8 cellular contexts compared by ENCODE assay signal in genomic region chr1:23562138-23562819, GRCh38. TPM values are rescaled to one million over a fixed set of nuclear protein-coding genes. Genes with fewer than 3 reads are reported as not detected.
A peak's percentile ranks its signal among the peaks of the same experiment; 100 is the strongest.
DNase-seq lines count a peak whose midpoint lies in the region; ATAC-seq, FAIRE-seq and TF ChIP-seq lines count a peak whose summit lies in the region.

No MANE protein-coding gene starts in this region.

- no TSS peak for BruUV-seq in PC-3 (replicated peaks; lab: Mats Ljungman, UMichigan)

- TF ChIP-seq RAD21 in Ishikawa (IDR thresholded peaks at IDR 0.05; ENCODE audit: low read depth): no peak

- no peaks in the 10 kb centered on the region for H3K9me2 ChIP-seq in PC-3 (replicated peaks; ENCODE audit: low read length)

- H4K20me1 ChIP-seq in PC-3 (ENCODE audit: low read length): no peaks in the 10 kb centered on the region

- WGBS in sigmoid colon, 2 donors: 2 to 7% methylated on average over 19 of the region's 19 CpGs

- H3F3A ChIP-seq in PC-3 (ENCODE audit: low read length, unreplicated experiment): no peaks in the 10 kb centered on the region

- peaks cover 9% of the 10 kb centered on the region; the same call in 1 of the 2 replicates for H3K79me2 ChIP-seq in PC-3 (ENCODE audit: low read length)

- H2AFZ ChIP-seq in PC-3 (ENCODE audit: low read length): peak overlapping the region; percentile 30; the same call in 1 of the 2 replicates

- no peaks in the 10 kb centered on the region for H3K9me3 ChIP-seq in PC-3 (ENCODE audit: low read length)
- H3K9me3 ChIP-seq in sigmoid colon: no peaks in the 10 kb centered on the region

- no peak for TF ChIP-seq CTCF in PC-3 (conservative IDR thresholded peaks at IDR 0.05; ENCODE audit: low read depth, low read length)
- TF ChIP-seq CTCF in cardiac fibroblast (IDR thresholded peaks at IDR 0.05; ENCODE audit: low read depth, low read length): no peak
- no peak for TF ChIP-seq CTCF in sigmoid colon (IDR thresholded peaks at IDR 0.05)
- no peak for TF ChIP-seq CTCF in D721Med (IDR thresholded peaks at IDR 0.05; ENCODE audit: insufficient read depth, missing control alignments)

- no peaks in the 10 kb centered on the region for H3K27me3 ChIP-seq in PC-3 (ENCODE audit: low read length)
- no peaks in the 10 kb centered on the region for H3K27me3 ChIP-seq in sigmoid colon

- H3K4me1 ChIP-seq in PC-3 (ENCODE audit: insufficient read depth, low read length) (peaks cover 39% of the 10 kb centered on the region), sigmoid colon (peaks cover 0 to 63% (median 55%) of the 10 kb centered on the region in 4 donors)

- H3K36me3 ChIP-seq in PC-3 (ENCODE audit: low read depth, low read length) (no peaks in the 10 kb centered on the region), sigmoid colon (no peaks in the 10 kb centered on the region)

- POLR2A ChIA-PET in PC-3 (lab: Charles Lee; ENCODE audit: unreplicated experiment): interaction anchor here (0.6 kb wide), 1 partner anchor 15 kb away, joined by 10 read pairs; no protein-coding TSS in a partner anchor

- H3K27ac ChIP-seq in PC-3 (ENCODE audit: low read length) (peak overlapping the region; percentile 71), sigmoid colon (peak overlapping the region; percentile 89 to 96 (median 96))

- H3K4me2 ChIP-seq in PC-3 (ENCODE audit: low read length): peak overlapping the region; percentile 68

- CTCF ChIA-PET in PC-3 (lab: Charles Lee): interaction anchor here (0.7 kb wide), 1 partner anchor 8 kb away, joined by 5 read pairs; no protein-coding TSS in a partner anchor

- peak overlapping the region; percentile 35 for H3K9ac ChIP-seq in PC-3 (ENCODE audit: low read length)

- DNase-seq in DMS114 treated with DMSO at 0.1 percent for 48 hours (lab: John Stamatoyannopoulos, UW; ENCODE audit: unreplicated experiment): peak; percentile 89
- DNase-seq in PC-3: peak; percentile 94
- DNase-seq in cardiac fibroblast (ENCODE audit: low read depth in 2 of 2): peak; percentile 99
- DNase-seq in inferior parietal cortex (ENCODE audit: extremely low spot score): peak; percentile 82
- peak; percentile 99 for DNase-seq in sigmoid colon
- no peak for DNase-seq in D721Med (ENCODE audit: insufficient read length, low spot score)

- H3K4me3 ChIP-seq in PC-3 (ENCODE audit: low read length) (peak overlapping the region; percentile 47; the same call in 1 of the 2 replicates), cardiac fibroblast (replicated peaks in 1 of 2; ENCODE audit: low read depth in 2 of 2, low read length in 2 of 2) (no peak overlapping the region), sigmoid colon (peak overlapping the region in 1 of 4 donors; percentile 7)

- intact Hi-C loops in PC-3 (cut with micrococcal nuclease): no loop called here
- intact Hi-C loops in sigmoid colon (cut with DNase I): loop anchor here (2.0 kb wide), 1 partner anchor 193 kb away; the partner anchor contains the start of gene ZNF436

- peak; percentile 34 to 61 for TF ChIP-seq POLR2A in sigmoid colon (IDR thresholded peaks at IDR 0.05)

- ATAC-seq in PC-3 (peak; percentile 78), HG03159 (IDR thresholded peaks at IDR 0.05; ENCODE audit: unreplicated experiment) (no peak)

- FAIRE-seq in D721Med (lab: Jason Lieb, UNC): no peak

- peak; percentile 38; the same call in 1 of the 2 replicates for TF ChIP-seq EP300 in Ishikawa (IDR thresholded peaks at IDR 0.05; ENCODE audit: borderline replicate concordance)
- TF ChIP-seq EP300 in sigmoid colon (IDR thresholded peaks at IDR 0.05): peak in 3 of 4 donors; percentile 59 to 79 (median 75)

TF ChIP-seq in Ishikawa, 13 proteins besides CTCF, POLR2A, EP300 and RAD21:
- no peak for TF ChIP-seq CEBPB (IDR thresholded peaks at IDR 0.05)
- TF ChIP-seq MAX (IDR thresholded peaks at IDR 0.05): peak; percentile 44; the same call in 1 of the 2 replicates
- TF ChIP-seq TCF12 (IDR thresholded peaks at IDR 0.05; ENCODE audit: low read depth): peak; percentile 72
- peak; percentile 57 for TF ChIP-seq CREB1 (IDR thresholded peaks at IDR 0.05; ENCODE audit: low read depth)
- TF ChIP-seq TAF1 (IDR thresholded peaks at IDR 0.05; ENCODE audit: low read depth): 0 out of 2 replicates have a peak, but pooled peaks have one; percentile 16
- TF ChIP-seq, protein P1, sequence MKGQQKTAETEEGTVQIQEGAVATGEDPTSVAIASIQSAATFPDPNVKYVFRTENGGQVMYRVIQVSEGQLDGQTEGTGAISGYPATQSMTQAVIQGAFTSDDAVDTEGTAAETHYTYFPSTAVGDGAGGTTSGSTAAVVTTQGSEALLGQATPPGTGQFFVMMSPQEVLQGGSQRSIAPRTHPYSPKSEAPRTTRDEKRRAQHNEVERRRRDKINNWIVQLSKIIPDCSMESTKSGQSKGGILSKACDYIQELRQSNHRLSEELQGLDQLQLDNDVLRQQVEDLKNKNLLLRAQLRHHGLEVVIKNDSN (IDR thresholded peaks at IDR 0.05): no peak

RNA-seq across cellular contexts. Expression of gene ID3, which starts 3.0 kb away (rescaled TPM):
- 77.7 and 92.5 TPM in 2 replicates for total RNA-seq in PC-3 (2014; rRNA removed)
- total RNA-seq in sigmoid colon: 100 to 1,000 TPM in 2 of 4 donors, 10 to 100 TPM in 2; 72.1 to 144 (median 92.6) TPM
- polyA plus RNA-seq in sigmoid colon: 100 to 1,000 TPM; 114 to 232 (median 220) TPM

RNA-seq across cellular contexts. Expression of gene E2F2, which starts 31.2 kb away (rescaled TPM):
- total RNA-seq in PC-3 (2014; rRNA removed): 7.0 and 8.3 TPM in 2 replicates
- under 1 TPM in 2 of 4 donors, not detected in 2; 0.14 to 0.28 TPM for total RNA-seq in sigmoid colon
- 10 to 100 TPM in 1 of 3 donors, 1 to 10 TPM in 2; 2.4 to 10.6 (median 6.0) TPM for polyA plus RNA-seq in sigmoid colon
